Comparison of ENCODE assay signal across 8 cellular contexts in the genomic region with DNA sequence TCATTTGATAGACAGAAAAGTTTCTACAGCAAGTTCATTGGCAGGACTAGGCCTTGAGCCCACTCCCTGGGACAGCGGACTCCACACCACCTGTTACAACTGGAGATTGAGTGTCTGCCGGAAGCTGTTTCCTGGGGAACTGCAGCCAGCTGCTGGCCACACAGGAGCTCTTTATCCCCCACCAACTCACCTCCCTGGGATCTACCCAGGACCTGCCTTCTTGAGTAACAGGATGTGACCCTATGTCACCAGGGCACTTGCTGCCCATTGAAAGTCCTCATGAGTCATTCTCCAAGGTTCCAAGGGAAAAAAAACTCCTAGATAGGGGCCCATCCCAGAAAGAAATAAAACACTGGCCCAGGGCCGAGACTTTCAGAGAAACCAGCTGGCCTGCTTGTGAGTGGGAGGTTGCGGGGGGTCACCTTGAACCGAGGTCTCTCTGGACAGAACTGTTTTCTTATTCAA. TPM values are rescaled to one million over a fixed set of nuclear protein-coding genes. Genes with fewer than 3 reads are reported as not detected.
A peak's percentile ranks its signal among the peaks of the same experiment; 100 is the strongest.
DNase-seq lines count a peak whose midpoint lies in the region; ATAC-seq and TF ChIP-seq lines count a peak whose summit lies in the region.

No MANE protein-coding gene starts in this region.

- H3K4me3 ChIP-seq in HUES64 (ENCODE audit: low read length), result no peak overlapping the region
- H3K4me3 ChIP-seq in WERI-Rb-1 (ENCODE audit: low read depth, low read length), result no peak overlapping the region
- H3K4me3 ChIP-seq in thoracic aorta, result no peak overlapping the region

- DNase-seq in WERI-Rb-1 (peak; percentile 69), iPS-NIHi7 (ENCODE audit: extremely low spot score) (peak; percentile 54), thoracic aorta (ENCODE audit: low spot score) (peak; percentile 31), T-cell (no peak)
- DNase-seq in stimulated activated CD4-positive, alpha-beta T cell treated with anti-CD3 and anti-CD28 coated beads, Interleukin-4, amount 100 ng/mL, for 4 hours, result no peak
- DNase-seq in activated CD8-positive, alpha-beta memory T cell treated with anti-CD3 and anti-CD28 coated beads, Interleukin-2, amount 50 U/mL, for 48 hours, result no peak
- DNase-seq in activated T-cell treated with anti-CD3 and anti-CD28 coated beads, Interleukin-2, amount 50 U/mL, for 24 hours, result no peak

- no peaks in the 10 kb centered on the region for H3K36me3 Mint-ChIP-seq in T-cell
- no peaks in the 10 kb centered on the region for H3K36me3 Mint-ChIP-seq in activated T-cell treated with anti-CD3 and anti-CD28 coated beads, Interleukin-2, amount 50 U/mL, for 24 hours (ENCODE audit: low read depth)

- peak; percentile 75 for ATAC-seq in thoracic aorta (ENCODE audit: insufficient number of reproducible peaks, low FRiP score, low read depth)
- no peak for ATAC-seq in T-cell (replicated peaks in 1 of 4)

- H3K27ac Mint-ChIP-seq in T-cell, result no peak overlapping the region
- no peak overlapping the region for H3K27ac Mint-ChIP-seq in activated T-cell treated with anti-CD3 and anti-CD28 coated beads, Interleukin-2, amount 50 U/mL, for 24 hours

- H3K4me1 Mint-ChIP-seq in T-cell, result peaks cover 6 to 14% (median 7%) of the 10 kb centered on the region in 3 donors
- peaks cover 28% of the 10 kb centered on the region for H3K4me1 Mint-ChIP-seq in activated T-cell treated with anti-CD3 and anti-CD28 coated beads, Interleukin-2, amount 50 U/mL, for 24 hours (ENCODE audit: low read depth)

- CTCF ChIA-PET in T-cell (lab: Charles Lee), result interaction anchor here in 1 of 2 donors (0.6 kb wide), 1 partner anchor 156 kb away, joined by 3 read pairs; no protein-coding TSS in a partner anchor

- 71% methylated on average over 5 of the region's 5 CpGs for WGBS in HUES64

- H3K27me3 Mint-ChIP-seq in T-cell, result peaks cover 16 to 18% of the 10 kb centered on the region in 2 donors
- peaks cover 14% of the 10 kb centered on the region for H3K27me3 Mint-ChIP-seq in activated T-cell treated with anti-CD3 and anti-CD28 coated beads, Interleukin-2, amount 50 U/mL, for 24 hours

- no peaks in the 10 kb centered on the region for H3K9me3 Mint-ChIP-seq in T-cell
- no peaks in the 10 kb centered on the region for H3K9me3 Mint-ChIP-seq in activated T-cell treated with anti-CD3 and anti-CD28 coated beads, Interleukin-2, amount 50 U/mL, for 24 hours

- 0 out of 2 replicates have a peak, but pooled peaks have one; percentile 8 for TF ChIP-seq CTCF in WERI-Rb-1 (IDR thresholded peaks at IDR 0.05; ENCODE audit: low read depth, low read length)
- no peak for TF ChIP-seq CTCF in thoracic aorta (IDR thresholded peaks at IDR 0.05)

- no peak overlapping the region for H3K4me3 Mint-ChIP-seq in T-cell
- H3K4me3 Mint-ChIP-seq in activated T-cell treated with anti-CD3 and anti-CD28 coated beads, Interleukin-2, amount 50 U/mL, for 24 hours, result no peak overlapping the region

- no peaks in the 10 kb centered on the region for H3K36me3 ChIP-seq in HUES64 (ENCODE audit: insufficient read depth, low read length)
- H3K36me3 ChIP-seq in WERI-Rb-1, result no peaks in the 10 kb centered on the region
- H3K36me3 ChIP-seq in thoracic aorta, result no peaks in the 10 kb centered on the region

- H3K9ac ChIP-seq in HUES64 (ENCODE audit: low read depth, low read length), result no peak overlapping the region

- H3K27ac ChIP-seq in HUES64 (ENCODE audit: low read depth, low read length) (peak overlapping the region; percentile 20; the same call in 1 of the 2 replicates), WERI-Rb-1 (no peak overlapping the region), thoracic aorta (peak overlapping the region in 1 of 2 donors; percentile 9)

- POLR2A ChIA-PET in T-cell (lab: Charles Lee), result no interaction called here

- H3K9me3 ChIP-seq in HUES64 (ENCODE audit: insufficient read depth, low read depth, low read length) (no peaks in the 10 kb centered on the region), WERI-Rb-1 (ENCODE audit: severe bottlenecking) (no peaks in the 10 kb centered on the region), thoracic aorta (no peaks in the 10 kb centered on the region)

- H3K27me3 ChIP-seq in HUES64 (ENCODE audit: insufficient read depth, low read length) (no peaks in the 10 kb centered on the region), WERI-Rb-1 (ENCODE audit: insufficient read depth, low read depth, severe bottlenecking) (no peaks in the 10 kb centered on the region), thoracic aorta (replicated peaks; ENCODE audit: insufficient read depth) (no peaks in the 10 kb centered on the region)

- peaks cover 22% of the 10 kb centered on the region for H3K4me1 ChIP-seq in HUES64 (ENCODE audit: insufficient read depth, low read length)
- peaks cover 12 to 19% of the 10 kb centered on the region in 2 donors for H3K4me1 ChIP-seq in thoracic aorta (ENCODE audit: control insufficient read depth in 1 of 2, low read depth in 2 of 2)

RNA-seq across cellular contexts. Expression of gene SLC9A8, which starts 37.4 kb away (rescaled TPM):
- 5.6 TPM for polyA plus RNA-seq in HUES64 (2013, experiment 1 of 2)
- polyA plus RNA-seq in HUES64 (2013, experiment 2 of 2), result 5.5 TPM
- total RNA-seq in thoracic aorta, result 10 to 100 TPM in 1 of 2 donors, 1 to 10 TPM in 1; 9.2 to 14.3 TPM
- 10 to 100 TPM; 22.2 to 34.2 (median 25.6) TPM for total RNA-seq in T-cell

Comparison
In these comparisons a context has a peak if more than half of its experiments do, and no peak if none do; other contexts are left out.
1. DNase-seq: peak in WERI-Rb-1 (single experiment), iPS-NIHi7 (single experiment) and thoracic aorta (single experiment); none in T-cell (0 of 34), stimulated activated CD4-positive, alpha-beta T cell treated with anti-CD3 and anti-CD28 coated beads, Interleukin-4, amount 100 ng/mL, for 4 hours (0 of 2), activated CD8-positive, alpha-beta memory T cell treated with anti-CD3 and anti-CD28 coated beads, Interleukin-2, amount 50 U/mL, for 48 hours (single experiment) and activated T-cell treated with anti-CD3 and anti-CD28 coated beads, Interleukin-2, amount 50 U/mL, for 24 hours (single experiment).